ENCODE assay signal across 1 cellular context in the genomic region with DNA sequence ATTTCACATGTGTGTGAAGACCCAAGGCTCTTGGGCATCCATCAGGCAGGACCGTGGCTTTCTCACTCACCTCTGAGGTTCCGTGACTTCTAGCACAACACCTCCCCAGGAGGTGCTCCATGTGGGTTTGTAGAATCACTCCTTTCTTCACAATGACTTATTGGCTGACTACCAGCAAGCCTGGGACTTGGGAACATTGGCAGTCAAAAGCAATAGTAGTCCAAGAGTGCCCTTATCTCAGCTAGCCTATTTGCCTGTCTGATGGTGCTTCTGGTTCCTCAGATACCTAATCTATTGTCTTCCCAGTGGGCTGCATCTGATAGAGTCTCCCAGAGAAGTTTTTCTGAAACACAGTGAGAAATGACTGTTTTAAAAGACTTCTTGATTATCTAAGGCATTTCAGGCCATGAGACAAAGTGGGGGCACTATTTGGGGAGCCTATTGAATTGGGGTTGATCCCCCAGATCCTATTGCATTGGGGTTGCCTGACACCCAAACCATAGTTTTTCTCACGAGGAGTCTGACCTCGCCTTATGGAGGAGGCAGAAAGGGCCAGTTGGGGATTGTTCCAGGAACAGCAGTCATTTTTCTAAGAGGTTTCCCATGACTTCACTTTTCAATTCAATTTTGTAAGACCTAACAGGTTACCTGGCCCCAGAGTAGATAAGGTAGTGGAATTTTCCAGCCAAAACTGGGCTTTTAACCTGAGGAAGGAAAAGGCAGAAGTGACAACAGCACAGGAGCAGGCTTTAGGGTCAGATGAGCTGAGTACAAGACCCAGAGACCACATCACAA.
TF ChIP-seq lines count a peak whose summit lies in the region.

No MANE protein-coding gene starts in this region.

TF ChIP-seq in K562, 482 proteins besides CTCF, POLR2A, EP300 and RAD21 (continued from another document):
- 0 out of 2 replicates have a peak, but pooled peaks have one; percentile 25 for TF ChIP-seq CBFA2T2 (conservative IDR thresholded peaks at IDR 0.05)
- no peak for TF ChIP-seq ZNF445 (CRISPR knock-in tag; IDR thresholded peaks at IDR 0.05; ENCODE audit: low read depth)
- peak; percentile 57; the same call in 1 of the 2 replicates for TF ChIP-seq SOX6 (IDR thresholded peaks at IDR 0.05)
- TF ChIP-seq ZKSCAN3 (CRISPR knock-in tag; IDR thresholded peaks at IDR 0.05): no peak
- TF ChIP-seq, protein P1, sequence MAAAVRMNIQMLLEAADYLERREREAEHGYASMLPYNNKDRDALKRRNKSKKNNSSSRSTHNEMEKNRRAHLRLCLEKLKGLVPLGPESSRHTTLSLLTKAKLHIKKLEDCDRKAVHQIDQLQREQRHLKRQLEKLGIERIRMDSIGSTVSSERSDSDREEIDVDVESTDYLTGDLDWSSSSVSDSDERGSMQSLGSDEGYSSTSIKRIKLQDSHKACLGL (CRISPR knock-in tag; IDR thresholded peaks at IDR 0.05; ENCODE audit: borderline replicate concordance, poor library complexity, severe bottlenecking): no peak
